10 cellular contexts compared by ENCODE assay signal in the genomic region with DNA sequence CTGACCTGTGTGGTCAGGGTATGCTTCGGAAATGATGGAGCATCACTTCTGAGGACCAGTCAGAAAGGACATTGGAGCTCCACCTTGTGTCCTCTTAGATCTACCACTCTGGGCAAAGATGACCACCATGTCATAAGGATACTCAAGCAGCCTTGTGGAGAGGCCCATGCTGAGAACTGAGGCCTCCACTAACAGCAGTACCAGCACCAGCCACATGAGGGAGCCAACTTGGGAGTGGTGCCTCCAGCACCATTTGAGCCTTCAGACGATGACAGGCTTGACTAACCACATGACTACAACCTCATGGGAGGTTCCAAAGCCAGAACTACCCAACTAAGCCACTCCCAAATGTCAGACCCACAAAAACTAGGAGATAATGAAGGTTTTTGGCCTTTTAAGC.
A peak's percentile ranks its signal among the peaks of the same experiment; 100 is the strongest.
DNase-seq lines count a peak whose midpoint lies in the region; ATAC-seq and TF ChIP-seq lines count a peak whose summit lies in the region.
"Had no signal": no experiment of that assay in that cellular context is flagged by ENCODE, and none has a peak within 500 bp of the region (broad histone marks: within the 10 kb centered on the region; RNA-seq: fewer than 3 reads in every experiment).

No MANE protein-coding gene starts in this region.

- intact Hi-C loops in naive thymus-derived CD4-positive, alpha-beta T cell (cut with micrococcal nuclease): no loop called here

- H2AK5ac ChIP-seq in H9 (ENCODE audit: insufficient read length, low read length): no peak overlapping the region

- peak; percentile 23 for DNase-seq in DMS114 treated with DMSO at 0.1 percent for 48 hours (lab: John Stamatoyannopoulos, UW; ENCODE audit: unreplicated experiment)
- peak; percentile 83 for DNase-seq in H9
- DNase-seq in amniotic epithelial cell (ENCODE audit: low read depth): peak; percentile 9
- peak in 1 of 9 donors; percentile 47 for DNase-seq in naive thymus-derived CD4-positive, alpha-beta T cell
- no peak for DNase-seq in NCI-H774 (lab: John Stamatoyannopoulos, UW)

- H2BK15ac ChIP-seq in H9 (ENCODE audit: low read depth, low read length): no peak overlapping the region

- peaks cover 4 to 11% (median 4%) of the 10 kb centered on the region in 3 experiments; a peak in 3 of 7 replicates for H3K36me3 Mint-ChIP-seq in H9 (ENCODE audit: insufficient read depth in 1 of 3, low read depth in 3 of 3)
- H3K36me3 Mint-ChIP-seq in naive thymus-derived CD4-positive, alpha-beta T cell: peaks cover 0 to 5% (median 0%) of the 10 kb centered on the region in 5 donors
- H3K36me3 Mint-ChIP-seq: T-cell had no signal

- H3K4me3 ChIP-seq in OCI-LY3 (ENCODE audit: low read length): no peak overlapping the region
- no peak overlapping the region for H3K4me3 ChIP-seq in naive thymus-derived CD4-positive, alpha-beta T cell (ENCODE audit: low read length)

- no peak overlapping the region for H3K4ac ChIP-seq in H9 (ENCODE audit: low read depth, low read length)

- no peak overlapping the region for H2BK5ac ChIP-seq in H9 (ENCODE audit: insufficient read length, low read length)

- H3K4me3 Mint-ChIP-seq in H9: no peak overlapping the region
- no peak overlapping the region for H3K4me3 Mint-ChIP-seq in naive thymus-derived CD4-positive, alpha-beta T cell
- H3K4me3 Mint-ChIP-seq: T-cell had no signal

- no peaks in the 10 kb centered on the region for H3K23me2 ChIP-seq in H9 (ENCODE audit: insufficient read length, low read depth, low read length, poor library complexity, severe bottlenecking)

- no CpG with 5 or more reads among the region's 2 CpGs for WGBS in H9 (ENCODE audit: extremely low coverage, insufficient read length, low lambda C conversion rate)

- H3K23ac ChIP-seq in H9 (ENCODE audit: insufficient read length, low read depth, low read length): no peak overlapping the region

- ATAC-seq in naive thymus-derived CD4-positive, alpha-beta T cell: peak; percentile 57
- no peak for ATAC-seq in HG03460 (IDR thresholded peaks at IDR 0.05; ENCODE audit: unreplicated experiment)
- no peak for ATAC-seq in HG02885 (IDR thresholded peaks at IDR 0.05; ENCODE audit: poor library complexity, unreplicated experiment)
- ATAC-seq: T-cell had no signal

- H2AFZ ChIP-seq in H9 (ENCODE audit: low read length) (no peak overlapping the region), OCI-LY3 (ENCODE audit: low read depth, low read length) (no peak overlapping the region; the same call in 1 of the 2 replicates)

- POLR2A ChIA-PET in naive thymus-derived CD4-positive, alpha-beta T cell (lab: Charles Lee): no interaction called here

- H3K27me3 ChIP-seq in H9 (ENCODE audit: insufficient read depth, low read length): no peaks in the 10 kb centered on the region
- no peaks in the 10 kb centered on the region; the same call in 1 of the 2 replicates for H3K27me3 ChIP-seq in OCI-LY3 (ENCODE audit: low read depth, low read length)
- no peaks in the 10 kb centered on the region for H3K27me3 ChIP-seq in naive thymus-derived CD4-positive, alpha-beta T cell (ENCODE audit: control insufficient read depth in 2 of 2, insufficient read depth in 2 of 2, low read length in 2 of 2)

- peaks cover 4 to 7% of the 10 kb centered on the region in 2 experiments; a peak in 4 of 5 replicates for H3K9me3 Mint-ChIP-seq in H9
- H3K9me3 Mint-ChIP-seq in naive thymus-derived CD4-positive, alpha-beta T cell: peaks cover 0 to 20% (median 4%) of the 10 kb centered on the region in 11 donors

- H3K36me3 ChIP-seq in OCI-LY3 (replicated peaks; ENCODE audit: low read depth, low read length): no peaks in the 10 kb centered on the region
- H3K36me3 ChIP-seq in naive thymus-derived CD4-positive, alpha-beta T cell (ENCODE audit: control insufficient read depth in 2 of 3, insufficient read depth in 3 of 3, low read length in 3 of 3): no peaks in the 10 kb centered on the region
- H3K36me3 ChIP-seq: neutrophil had no signal

- H3K27ac ChIP-seq in H9 (ENCODE audit: insufficient read length, low read depth, low read length) (no peak overlapping the region), OCI-LY3 (ENCODE audit: low read length) (no peak overlapping the region)
- no peak overlapping the region for H3K27ac ChIP-seq in naive thymus-derived CD4-positive, alpha-beta T cell (ENCODE audit: low read depth, low read length)
- H3K27ac ChIP-seq: neutrophil had no signal

- CTCF ChIA-PET in naive thymus-derived CD4-positive, alpha-beta T cell (lab: Charles Lee): no interaction called here

- H3K27me3 Mint-ChIP-seq in H9 (ENCODE audit: low read depth): no peaks in the 10 kb centered on the region; the same call in 1 of the 2 replicates
- H3K27me3 Mint-ChIP-seq in naive thymus-derived CD4-positive, alpha-beta T cell: peaks cover 0 to 19% (median 6%) of the 10 kb centered on the region in 5 donors

- no peak overlapping the region for H2BK120ac ChIP-seq in H9 (ENCODE audit: low read depth, low read length, poor library complexity, severe bottlenecking)

- no peak overlapping the region for H4K5ac ChIP-seq in H9 (ENCODE audit: insufficient read length, low read depth, low read length)

- H2BK20ac ChIP-seq in H9 (ENCODE audit: low read depth, low read length, poor library complexity, severe bottlenecking): no peak overlapping the region

- TF ChIP-seq CTCF in H9 (conservative IDR thresholded peaks at IDR 0.05): peak; percentile 84
- TF ChIP-seq CTCF in OCI-LY3 (IDR thresholded peaks at IDR 0.05; ENCODE audit: low read depth, low read length): peak; percentile 70

- H3K4me2 ChIP-seq in H9 (ENCODE audit: insufficient read depth, insufficient read length, low read length) (no peak overlapping the region), OCI-LY3 (ENCODE audit: low read length) (no peak overlapping the region)

- H3T11ph ChIP-seq in H9 (ENCODE audit: low read length): no peak overlapping the region

- H3K56ac ChIP-seq in H9 (ENCODE audit: insufficient read length, low read depth, low read length): no peak overlapping the region

- H3K18ac ChIP-seq in H9 (ENCODE audit: insufficient read length, low read depth, low read length): no peak overlapping the region

- no peak overlapping the region for H2BK12ac ChIP-seq in H9 (ENCODE audit: insufficient read length, low read depth, low read length)

- H3K9me3 ChIP-seq in H9 (ENCODE audit: control insufficient read depth, low read depth, low read length) (no peaks in the 10 kb centered on the region), OCI-LY3 (ENCODE audit: insufficient read depth, low read length) (no peaks in the 10 kb centered on the region)
- H3K9me3 ChIP-seq in naive thymus-derived CD4-positive, alpha-beta T cell (ENCODE audit: control insufficient read depth in 2 of 3, low read length in 3 of 3): peaks cover 0 to 3% (median 0%) of the 10 kb centered on the region in 3 experiments
- H3K9me3 ChIP-seq: neutrophil had no signal

- H3K14ac ChIP-seq in H9 (ENCODE audit: insufficient read depth, low read length): no peak overlapping the region

- no peaks in the 10 kb centered on the region for H3K79me1 ChIP-seq in H9 (ENCODE audit: insufficient read depth, low read depth, low read length, poor library complexity, severe bottlenecking)

- H3K79me2 ChIP-seq in H9 (ENCODE audit: insufficient read depth, low read length) (no peaks in the 10 kb centered on the region), OCI-LY3 (ENCODE audit: low read length) (no peaks in the 10 kb centered on the region)

- H4K20me1 ChIP-seq in H9 (ENCODE audit: control insufficient read depth, insufficient read depth, insufficient read length) (no peaks in the 10 kb centered on the region), OCI-LY3 (ENCODE audit: insufficient read depth, low read length) (no peaks in the 10 kb centered on the region)

- no peak overlapping the region for H4K8ac ChIP-seq in H9 (replicated peaks; ENCODE audit: insufficient read length, low read depth, low read length)

- H3K4me1 ChIP-seq in H9 (ENCODE audit: insufficient read depth, low read length) (no peaks in the 10 kb centered on the region; the same call in 1 of the 2 replicates), OCI-LY3 (ENCODE audit: low read length) (no peaks in the 10 kb centered on the region)
- no peaks in the 10 kb centered on the region for H3K4me1 ChIP-seq in naive thymus-derived CD4-positive, alpha-beta T cell (ENCODE audit: control insufficient read depth in 2 of 2, insufficient read depth in 2 of 2, low read length in 2 of 2)

- no peak overlapping the region for H3K9ac ChIP-seq in H9 (ENCODE audit: extremely low read depth, insufficient read length, low read length)
- H3K9ac ChIP-seq in OCI-LY3 (ENCODE audit: low read length): no peak overlapping the region

- no peak overlapping the region for H4K91ac ChIP-seq in H9 (ENCODE audit: insufficient read length, low read depth, low read length)

- H3K27ac Mint-ChIP-seq in H9: no peak overlapping the region
- H3K27ac Mint-ChIP-seq in naive thymus-derived CD4-positive, alpha-beta T cell: no peak overlapping the region
- H3K27ac Mint-ChIP-seq: T-cell had no signal

- H3K4me1 Mint-ChIP-seq in H9: peaks cover 16 to 25% of the 10 kb centered on the region in 2 experiments
- no peaks in the 10 kb centered on the region for H3K4me1 Mint-ChIP-seq in naive thymus-derived CD4-positive, alpha-beta T cell
- H3K4me1 Mint-ChIP-seq: T-cell had no signal
